ENCODE assay signal across 2 cellular contexts in genomic region chr10:26939957-26940354, GRCh38.
TF ChIP-seq lines count a peak whose summit lies in the region.

No MANE protein-coding gene starts in this region.

TF ChIP-seq in GM23338, 12 proteins besides CTCF, POLR2A, EP300 and RAD21:
- TF ChIP-seq EZH2 (IDR thresholded peaks at IDR 0.05; ENCODE audit: low read depth, unreplicated experiment) = no peak
- no peak for TF ChIP-seq ZNF462 (CRISPR knock-in tag; IDR thresholded peaks at IDR 0.05)
- TF ChIP-seq CREB1 (CRISPR knock-in tag; IDR thresholded peaks at IDR 0.05; ENCODE audit: low read depth) = no peak
- no peak for TF ChIP-seq NANOG (IDR thresholded peaks at IDR 0.05; ENCODE audit: borderline replicate concordance)
- no peak for TF ChIP-seq POLR2AphosphoS5 (IDR thresholded peaks at IDR 0.05; ENCODE audit: low read depth)
- no peak for TF ChIP-seq ZNF331 (CRISPR knock-in tag; IDR thresholded peaks at IDR 0.05; ENCODE audit: low read depth)
- TF ChIP-seq REST (IDR thresholded peaks at IDR 0.05; ENCODE audit: unreplicated experiment) = no peak
- TF ChIP-seq JUNB (IDR thresholded peaks at IDR 0.05; ENCODE audit: unreplicated experiment) = no peak
- TF ChIP-seq ETS1 (IDR thresholded peaks at IDR 0.05) = no peak
- TF ChIP-seq EZH2phosphoT487 (IDR thresholded peaks at IDR 0.05; ENCODE audit: unreplicated experiment) = no peak
- TF ChIP-seq ZNF114 (CRISPR knock-in tag; IDR thresholded peaks at IDR 0.05) = no peak
- TF ChIP-seq STAT1 (IDR thresholded peaks at IDR 0.05; ENCODE audit: unreplicated experiment) = no peak

TF ChIP-seq in H1, 55 proteins besides CTCF, POLR2A, EP300 and RAD21:
- no peak for TF ChIP-seq ZNF274 (IDR thresholded peaks at IDR 0.05; ENCODE audit: borderline replicate concordance, extremely low read depth, low read length)
TF ChIP-seq in H1: peak in this region for 0.
